In genomic region chr7:129569811-129570215, GRCh38 we compare ENCODE assay signal across 1 cellular context.
TF ChIP-seq lines count a peak whose summit lies in the region.

No MANE protein-coding gene starts in this region.

TF ChIP-seq in HepG2, 621 proteins besides CTCF, POLR2A, EP300 and RAD21 (continued from another document and continues in another):
- TF ChIP-seq, protein P1, sequence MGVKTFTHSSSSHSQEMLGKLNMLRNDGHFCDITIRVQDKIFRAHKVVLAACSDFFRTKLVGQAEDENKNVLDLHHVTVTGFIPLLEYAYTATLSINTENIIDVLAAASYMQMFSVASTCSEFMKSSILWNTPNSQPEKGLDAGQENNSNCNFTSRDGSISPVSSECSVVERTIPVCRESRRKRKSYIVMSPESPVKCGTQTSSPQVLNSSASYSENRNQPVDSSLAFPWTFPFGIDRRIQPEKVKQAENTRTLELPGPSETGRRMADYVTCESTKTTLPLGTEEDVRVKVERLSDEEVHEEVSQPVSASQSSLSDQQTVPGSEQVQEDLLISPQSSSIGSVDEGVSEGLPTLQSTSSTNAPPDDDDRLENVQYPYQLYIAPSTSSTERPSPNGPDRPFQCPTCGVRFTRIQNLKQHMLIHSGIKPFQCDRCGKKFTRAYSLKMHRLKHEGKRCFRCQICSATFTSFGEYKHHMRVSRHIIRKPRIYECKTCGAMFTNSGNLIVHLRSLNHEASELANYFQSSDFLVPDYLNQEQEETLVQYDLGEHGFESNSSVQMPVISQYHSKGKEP (CRISPR knock-in tag; IDR thresholded peaks at IDR 0.05) = no peak
- TF ChIP-seq, protein P2, sequence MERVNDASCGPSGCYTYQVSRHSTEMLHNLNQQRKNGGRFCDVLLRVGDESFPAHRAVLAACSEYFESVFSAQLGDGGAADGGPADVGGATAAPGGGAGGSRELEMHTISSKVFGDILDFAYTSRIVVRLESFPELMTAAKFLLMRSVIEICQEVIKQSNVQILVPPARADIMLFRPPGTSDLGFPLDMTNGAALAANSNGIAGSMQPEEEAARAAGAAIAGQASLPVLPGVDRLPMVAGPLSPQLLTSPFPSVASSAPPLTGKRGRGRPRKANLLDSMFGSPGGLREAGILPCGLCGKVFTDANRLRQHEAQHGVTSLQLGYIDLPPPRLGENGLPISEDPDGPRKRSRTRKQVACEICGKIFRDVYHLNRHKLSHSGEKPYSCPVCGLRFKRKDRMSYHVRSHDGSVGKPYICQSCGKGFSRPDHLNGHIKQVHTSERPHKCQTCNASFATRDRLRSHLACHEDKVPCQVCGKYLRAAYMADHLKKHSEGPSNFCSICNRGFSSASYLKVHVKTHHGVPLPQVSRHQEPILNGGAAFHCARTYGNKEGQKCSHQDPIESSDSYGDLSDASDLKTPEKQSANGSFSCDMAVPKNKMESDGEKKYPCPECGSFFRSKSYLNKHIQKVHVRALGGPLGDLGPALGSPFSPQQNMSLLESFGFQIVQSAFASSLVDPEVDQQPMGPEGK (CRISPR knock-in tag; IDR thresholded peaks at IDR 0.05) = no peak
- TF ChIP-seq, protein P3, sequence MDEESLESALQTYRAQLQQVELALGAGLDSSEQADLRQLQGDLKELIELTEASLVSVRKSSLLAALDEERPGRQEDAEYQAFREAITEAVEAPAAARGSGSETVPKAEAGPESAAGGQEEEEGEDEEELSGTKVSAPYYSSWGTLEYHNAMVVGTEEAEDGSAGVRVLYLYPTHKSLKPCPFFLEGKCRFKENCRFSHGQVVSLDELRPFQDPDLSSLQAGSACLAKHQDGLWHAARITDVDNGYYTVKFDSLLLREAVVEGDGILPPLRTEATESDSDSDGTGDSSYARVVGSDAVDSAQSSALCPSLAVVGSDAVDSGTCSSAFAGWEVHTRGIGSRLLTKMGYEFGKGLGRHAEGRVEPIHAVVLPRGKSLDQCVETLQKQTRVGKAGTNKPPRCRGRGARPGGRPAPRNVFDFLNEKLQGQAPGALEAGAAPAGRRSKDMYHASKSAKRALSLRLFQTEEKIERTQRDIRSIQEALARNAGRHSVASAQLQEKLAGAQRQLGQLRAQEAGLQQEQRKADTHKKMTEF (CRISPR knock-in tag; IDR thresholded peaks at IDR 0.05) = peak; percentile 40; the same call in 1 of the 2 replicates
- TF ChIP-seq ELK4 (CRISPR knock-in tag; IDR thresholded peaks at IDR 0.05; ENCODE audit: borderline replicate concordance) = no peak
- TF ChIP-seq ZNF335 (CRISPR knock-in tag; IDR thresholded peaks at IDR 0.05) = no peak
- no peak for TF ChIP-seq ZSCAN21 (CRISPR knock-in tag; IDR thresholded peaks at IDR 0.05; ENCODE audit: borderline replicate concordance)
- TF ChIP-seq ZNF292 (CRISPR knock-in tag; IDR thresholded peaks at IDR 0.05; ENCODE audit: borderline replicate concordance, low read depth) = peak; percentile 13; the same call in 1 of the 2 replicates
- no peak for TF ChIP-seq DDIT3 (CRISPR knock-in tag; IDR thresholded peaks at IDR 0.05)
- TF ChIP-seq DMTF1 (CRISPR knock-in tag; IDR thresholded peaks at IDR 0.05) = no peak
- TF ChIP-seq, protein P4, sequence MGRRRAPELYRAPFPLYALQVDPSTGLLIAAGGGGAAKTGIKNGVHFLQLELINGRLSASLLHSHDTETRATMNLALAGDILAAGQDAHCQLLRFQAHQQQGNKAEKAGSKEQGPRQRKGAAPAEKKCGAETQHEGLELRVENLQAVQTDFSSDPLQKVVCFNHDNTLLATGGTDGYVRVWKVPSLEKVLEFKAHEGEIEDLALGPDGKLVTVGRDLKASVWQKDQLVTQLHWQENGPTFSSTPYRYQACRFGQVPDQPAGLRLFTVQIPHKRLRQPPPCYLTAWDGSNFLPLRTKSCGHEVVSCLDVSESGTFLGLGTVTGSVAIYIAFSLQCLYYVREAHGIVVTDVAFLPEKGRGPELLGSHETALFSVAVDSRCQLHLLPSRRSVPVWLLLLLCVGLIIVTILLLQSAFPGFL (CRISPR knock-in tag; IDR thresholded peaks at IDR 0.05) = no peak
- no peak for TF ChIP-seq ZMAT3 (CRISPR knock-in tag; conservative IDR thresholded peaks at IDR 0.05)
- TF ChIP-seq CEBPG (CRISPR knock-in tag; IDR thresholded peaks at IDR 0.05) = no peak
- no peak for TF ChIP-seq CREB1 (IDR thresholded peaks at IDR 0.05)
- TF ChIP-seq CREB1 (CRISPR knock-in tag; IDR thresholded peaks at IDR 0.05) = peak; percentile 46
- TF ChIP-seq NFRKB (IDR thresholded peaks at IDR 0.05) = no peak
- TF ChIP-seq NFE2L2 (IDR thresholded peaks at IDR 0.05; ENCODE audit: low read length) = no peak
- TF ChIP-seq, protein P5, sequence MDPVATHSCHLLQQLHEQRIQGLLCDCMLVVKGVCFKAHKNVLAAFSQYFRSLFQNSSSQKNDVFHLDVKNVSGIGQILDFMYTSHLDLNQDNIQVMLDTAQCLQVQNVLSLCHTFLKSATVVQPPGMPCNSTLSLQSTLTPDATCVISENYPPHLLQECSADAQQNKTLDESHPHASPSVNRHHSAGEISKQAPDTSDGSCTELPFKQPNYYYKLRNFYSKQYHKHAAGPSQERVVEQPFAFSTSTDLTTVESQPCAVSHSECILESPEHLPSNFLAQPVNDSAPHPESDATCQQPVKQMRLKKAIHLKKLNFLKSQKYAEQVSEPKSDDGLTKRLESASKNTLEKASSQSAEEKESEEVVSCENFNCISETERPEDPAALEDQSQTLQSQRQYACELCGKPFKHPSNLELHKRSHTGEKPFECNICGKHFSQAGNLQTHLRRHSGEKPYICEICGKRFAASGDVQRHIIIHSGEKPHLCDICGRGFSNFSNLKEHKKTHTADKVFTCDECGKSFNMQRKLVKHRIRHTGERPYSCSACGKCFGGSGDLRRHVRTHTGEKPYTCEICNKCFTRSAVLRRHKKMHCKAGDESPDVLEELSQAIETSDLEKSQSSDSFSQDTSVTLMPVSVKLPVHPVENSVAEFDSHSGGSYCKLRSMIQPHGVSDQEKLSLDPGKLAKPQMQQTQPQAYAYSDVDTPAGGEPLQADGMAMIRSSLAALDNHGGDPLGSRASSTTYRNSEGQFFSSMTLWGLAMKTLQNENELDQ (CRISPR knock-in tag; IDR thresholded peaks at IDR 0.05; ENCODE audit: borderline replicate concordance) = no peak
- no peak for TF ChIP-seq MXD1 (CRISPR knock-in tag; IDR thresholded peaks at IDR 0.05)
- no peak for TF ChIP-seq ZNF451 (CRISPR knock-in tag; IDR thresholded peaks at IDR 0.05)
- no peak for TF ChIP-seq EZH2 (conservative IDR thresholded peaks at IDR 0.05; ENCODE audit: low read depth, low read length)
- TF ChIP-seq MYC (CRISPR knock-in tag; IDR thresholded peaks at IDR 0.05; ENCODE audit: borderline replicate concordance) = no peak
- TF ChIP-seq ZNF570 (CRISPR knock-in tag; IDR thresholded peaks at IDR 0.05; ENCODE audit: borderline replicate concordance) = no peak
- no peak for TF ChIP-seq ZNF737 (CRISPR knock-in tag; IDR thresholded peaks at IDR 0.05; ENCODE audit: borderline replicate concordance)
- TF ChIP-seq ZNF747 (CRISPR knock-in tag; IDR thresholded peaks at IDR 0.05; ENCODE audit: borderline replicate concordance) = no peak
- TF ChIP-seq RELA (CRISPR knock-in tag; IDR thresholded peaks at IDR 0.05) = no peak
- no peak for TF ChIP-seq CEBPB (IDR thresholded peaks at IDR 0.05; ENCODE audit: borderline replicate concordance, low read depth, low read length)
- TF ChIP-seq MTERF4 (CRISPR knock-in tag; IDR thresholded peaks at IDR 0.05) = no peak
- no peak for TF ChIP-seq DRAP1 (CRISPR knock-in tag; IDR thresholded peaks at IDR 0.05)
- TF ChIP-seq ZNF766 (CRISPR knock-in tag; IDR thresholded peaks at IDR 0.05; ENCODE audit: borderline replicate concordance) = 0 out of 2 replicates have a peak, but pooled peaks have one; percentile 28
- TF ChIP-seq NCOA2 (CRISPR knock-in tag; IDR thresholded peaks at IDR 0.05) = no peak; the same call in 1 of the 2 replicates
- TF ChIP-seq PHF21A (CRISPR knock-in tag; IDR thresholded peaks at IDR 0.05) = peak; percentile 23; the same call in 1 of the 2 replicates
- TF ChIP-seq MAFF (IDR thresholded peaks at IDR 0.05; ENCODE audit: low read depth, low read length) = 0 out of 2 replicates have a peak, but pooled peaks have one; percentile 2
- no peak for TF ChIP-seq ZNF713 (CRISPR knock-in tag; IDR thresholded peaks at IDR 0.05)
- TF ChIP-seq E2F2 (CRISPR knock-in tag; IDR thresholded peaks at IDR 0.05; ENCODE audit: borderline replicate concordance) = no peak
- TF ChIP-seq FOXO4 (CRISPR knock-in tag; conservative IDR thresholded peaks at IDR 0.05) = no peak
- TF ChIP-seq PAX8 (CRISPR knock-in tag; IDR thresholded peaks at IDR 0.05; ENCODE audit: borderline replicate concordance) = no peak
- TF ChIP-seq, protein P6, sequence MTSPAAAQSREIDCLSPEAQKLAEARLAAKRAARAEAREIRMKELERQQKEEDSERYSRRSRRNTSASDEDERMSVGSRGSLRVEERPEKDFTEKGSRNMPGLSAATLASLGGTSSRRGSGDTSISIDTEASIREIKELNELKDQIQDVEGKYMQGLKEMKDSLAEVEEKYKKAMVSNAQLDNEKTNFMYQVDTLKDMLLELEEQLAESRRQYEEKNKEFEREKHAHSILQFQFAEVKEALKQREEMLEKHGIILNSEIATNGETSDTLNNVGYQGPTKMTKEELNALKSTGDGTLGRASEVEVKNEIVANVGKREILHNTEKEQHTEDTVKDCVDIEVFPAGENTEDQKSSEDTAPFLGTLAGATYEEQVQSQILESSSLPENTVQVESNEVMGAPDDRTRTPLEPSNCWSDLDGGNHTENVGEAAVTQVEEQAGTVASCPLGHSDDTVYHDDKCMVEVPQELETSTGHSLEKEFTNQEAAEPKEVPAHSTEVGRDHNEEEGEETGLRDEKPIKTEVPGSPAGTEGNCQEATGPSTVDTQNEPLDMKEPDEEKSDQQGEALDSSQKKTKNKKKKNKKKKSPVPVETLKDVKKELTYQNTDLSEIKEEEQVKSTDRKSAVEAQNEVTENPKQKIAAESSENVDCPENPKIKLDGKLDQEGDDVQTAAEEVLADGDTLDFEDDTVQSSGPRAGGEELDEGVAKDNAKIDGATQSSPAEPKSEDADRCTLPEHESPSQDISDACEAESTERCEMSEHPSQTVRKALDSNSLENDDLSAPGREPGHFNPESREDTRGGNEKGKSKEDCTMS (CRISPR knock-in tag; conservative IDR thresholded peaks at IDR 0.05) = no peak
- TF ChIP-seq ZNF788 (CRISPR knock-in tag; IDR thresholded peaks at IDR 0.05; ENCODE audit: borderline replicate concordance) = no peak
- no peak for TF ChIP-seq CHD2 (IDR thresholded peaks at IDR 0.05; ENCODE audit: low read depth, low read length)
- no peak for TF ChIP-seq ZNF12 (CRISPR knock-in tag; IDR thresholded peaks at IDR 0.05)
